Comparison of ENCODE assay signal across 17 cellular contexts in genomic region chr5:53871050-53871449, GRCh38.
A peak's percentile ranks its signal among the peaks of the same experiment; 100 is the strongest.
DNase-seq lines count a peak whose midpoint lies in the region; ATAC-seq, FAIRE-seq and TF ChIP-seq lines count a peak whose summit lies in the region.
"Had no signal": no experiment of that assay in that cellular context is flagged by ENCODE, and none has a peak within 500 bp of the region (broad histone marks: within the 10 kb centered on the region; RNA-seq: fewer than 3 reads in every experiment).

No MANE protein-coding gene starts in this region.

- no peaks in the 10 kb centered on the region for H3K9me3 ChIP-seq in hepatocyte (ENCODE audit: low read depth)
- H3K9me3 ChIP-seq: thyroid gland had no signal

- H3K36me3 Mint-ChIP-seq in HFFc6 (ENCODE audit: low read depth): no peaks in the 10 kb centered on the region
- H3K36me3 Mint-ChIP-seq: natural killer cell treated with Interleukin-12 subunit alpha and Interleukin-12 subunit beta and Interleukin-15 and Interleukin-18, amount 100 ng/mL, for 72 hours had no signal

- no peaks in the 10 kb centered on the region for H3K36me3 ChIP-seq in hepatocyte (replicated peaks; ENCODE audit: insufficient read depth, low read depth)
- H3K36me3 ChIP-seq: thyroid gland had no signal

- no peaks in the 10 kb centered on the region for H3K27me3 ChIP-seq in hepatocyte
- H3K27me3 ChIP-seq: BLaER1 treated with 17β-estradiol and CSF1 and Interleukin-3, amounts not matched to agents 10 nM and 100 nM; thyroid gland had no signal

- no peaks in the 10 kb centered on the region for H3K9me2 ChIP-seq in hepatocyte (replicated peaks; ENCODE audit: insufficient read depth)

- H3K27ac Mint-ChIP-seq in HFFc6: no peak overlapping the region
- H3K27ac Mint-ChIP-seq: activated naive CD4-positive, alpha-beta T cell treated with anti-CD3 and anti-CD28 coated beads for 36 hours; natural killer cell treated with Interleukin-12 subunit alpha and Interleukin-12 subunit beta and Interleukin-15 and Interleukin-18, amount 100 ng/mL, for 72 hours had no signal

- no peaks in the 10 kb centered on the region for H3K4me1 ChIP-seq in hepatocyte (ENCODE audit: insufficient read depth)
- H3K4me1 ChIP-seq: thyroid gland had no signal

- H3K9me3 Mint-ChIP-seq in HFFc6: no peaks in the 10 kb centered on the region
- H3K9me3 Mint-ChIP-seq: natural killer cell treated with Interleukin-12 subunit alpha and Interleukin-12 subunit beta and Interleukin-15 and Interleukin-18, amount 100 ng/mL, for 72 hours had no signal

- WGBS in hepatocyte (ENCODE audit: low lambda C conversion rate, missing lambda C conversion rate): 78% methylated on average over 5 of the region's 5 CpGs

- TF ChIP-seq CTCF in AG09309 (IDR thresholded peaks at IDR 0.05; ENCODE audit: control insufficient read depth, insufficient read depth, low read depth, low read length, missing control alignments) (peak; percentile 36), HFFc6 (IDR thresholded peaks at IDR 0.05) (peak; percentile 59), hepatocyte (IDR thresholded peaks at IDR 0.05; ENCODE audit: poor library complexity) (peak; percentile 19)

- no peak overlapping the region for H3K4me3 Mint-ChIP-seq in HFFc6
- H3K4me3 Mint-ChIP-seq: activated naive CD4-positive, alpha-beta T cell treated with anti-CD3 and anti-CD28 coated beads for 36 hours; natural killer cell treated with Interleukin-12 subunit alpha and Interleukin-12 subunit beta and Interleukin-15 and Interleukin-18, amount 100 ng/mL, for 72 hours had no signal

- peaks cover 8% of the 10 kb centered on the region; the same call in 1 of the 2 replicates for H3K4me1 Mint-ChIP-seq in HFFc6 (ENCODE audit: low read depth)

- no peak overlapping the region for H3K4me3 ChIP-seq in AG09309 (ENCODE audit: control insufficient read depth, low read depth, low read length)
- H3K4me3 ChIP-seq in hepatocyte: no peak overlapping the region
- H3K4me3 ChIP-seq: BLaER1 treated with 17β-estradiol and CSF1 and Interleukin-3, amounts not matched to agents 10 nM and 100 nM; thyroid gland had no signal

- DNase-seq in AG09309 (ENCODE audit: low read depth): no peak
- no peak for DNase-seq in HFFc6
- no peak for DNase-seq in hepatocyte (ENCODE audit: low spot score)
- DNase-seq in NCI-H524 (lab: John Stamatoyannopoulos, UW): no peak
- no peak for DNase-seq in activated CD4-positive, alpha-beta T cell treated with anti-CD3 and anti-CD28 coated beads for 1 hour
- DNase-seq in HTR-8/SVneo (ENCODE audit: insufficient read length, low spot score): no peak
- DNase-seq: activated naive CD4-positive, alpha-beta T cell treated with anti-CD3 and anti-CD28 coated beads for 36 hours; head of caudate nucleus; NCI-H1417; NCI-H2227 treated with DMSO at 0.1 percent for 48 hours; T-helper 1 cell; thyroid gland had no signal

- H3K79me2 ChIP-seq in hepatocyte: no peaks in the 10 kb centered on the region

- no peak overlapping the region for H3K27ac ChIP-seq in hepatocyte
- H3K27ac ChIP-seq: BLaER1 treated with 17β-estradiol and CSF1 and Interleukin-3, amounts not matched to agents 10 nM and 100 nM; thyroid gland had no signal

- no peaks in the 10 kb centered on the region for H4K20me1 ChIP-seq in hepatocyte (ENCODE audit: insufficient read depth, poor library complexity, severe bottlenecking)
- H4K20me1 ChIP-seq: BLaER1 treated with 17β-estradiol and CSF1 and Interleukin-3, amounts not matched to agents 10 nM and 100 nM had no signal

- FAIRE-seq in HTR-8/SVneo (lab: Jason Lieb, UNC): no peak
- FAIRE-seq: GM12892 had no signal

- no peak overlapping the region for H3K4me2 ChIP-seq in hepatocyte
- H3K4me2 ChIP-seq: BLaER1 treated with 17β-estradiol and CSF1 and Interleukin-3, amounts not matched to agents 10 nM and 100 nM had no signal

- H2AFZ ChIP-seq in hepatocyte: no peak overlapping the region

- ATAC-seq in SK-N-SH treated with all-trans-retinoic acid at 6 μM for 48 hours: 0 out of 3 replicates have a peak, but pooled peaks have one; percentile 33
- no peak for ATAC-seq in GM18511 (IDR thresholded peaks at IDR 0.05; ENCODE audit: unreplicated experiment)

- H3K27me3 Mint-ChIP-seq in HFFc6 (ENCODE audit: insufficient read depth): peaks cover 6% of the 10 kb centered on the region

TF ChIP-seq in SK-N-SH treated with all-trans-retinoic acid at 6 μM for 48 hours, 23 proteins besides CTCF, POLR2A, EP300 and RAD21:
- TF ChIP-seq, protein P1, sequence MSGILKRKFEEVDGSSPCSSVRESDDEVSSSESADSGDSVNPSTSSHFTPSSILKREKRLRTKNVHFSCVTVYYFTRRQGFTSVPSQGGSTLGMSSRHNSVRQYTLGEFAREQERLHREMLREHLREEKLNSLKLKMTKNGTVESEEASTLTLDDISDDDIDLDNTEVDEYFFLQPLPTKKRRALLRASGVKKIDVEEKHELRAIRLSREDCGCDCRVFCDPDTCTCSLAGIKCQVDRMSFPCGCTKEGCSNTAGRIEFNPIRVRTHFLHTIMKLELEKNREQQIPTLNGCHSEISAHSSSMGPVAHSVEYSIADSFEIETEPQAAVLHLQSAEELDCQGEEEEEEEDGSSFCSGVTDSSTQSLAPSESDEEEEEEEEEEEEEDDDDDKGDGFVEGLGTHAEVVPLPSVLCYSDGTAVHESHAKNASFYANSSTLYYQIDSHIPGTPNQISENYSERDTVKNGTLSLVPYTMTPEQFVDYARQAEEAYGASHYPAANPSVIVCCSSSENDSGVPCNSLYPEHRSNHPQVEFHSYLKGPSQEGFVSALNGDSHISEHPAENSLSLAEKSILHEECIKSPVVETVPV (CRISPR knock-in tag; IDR thresholded peaks at IDR 0.05): no peak
- TF ChIP-seq CSDC2 (CRISPR knock-in tag; IDR thresholded peaks at IDR 0.05) (no peak), ZNF70 (CRISPR knock-in tag; IDR thresholded peaks at IDR 0.05) (no peak), ARNTL (CRISPR knock-in tag; IDR thresholded peaks at IDR 0.05; ENCODE audit: borderline replicate concordance, low read depth) (no peak), OSR1 (CRISPR knock-in tag; IDR thresholded peaks at IDR 0.05) (no peak)
- TF ChIP-seq, protein P2, sequence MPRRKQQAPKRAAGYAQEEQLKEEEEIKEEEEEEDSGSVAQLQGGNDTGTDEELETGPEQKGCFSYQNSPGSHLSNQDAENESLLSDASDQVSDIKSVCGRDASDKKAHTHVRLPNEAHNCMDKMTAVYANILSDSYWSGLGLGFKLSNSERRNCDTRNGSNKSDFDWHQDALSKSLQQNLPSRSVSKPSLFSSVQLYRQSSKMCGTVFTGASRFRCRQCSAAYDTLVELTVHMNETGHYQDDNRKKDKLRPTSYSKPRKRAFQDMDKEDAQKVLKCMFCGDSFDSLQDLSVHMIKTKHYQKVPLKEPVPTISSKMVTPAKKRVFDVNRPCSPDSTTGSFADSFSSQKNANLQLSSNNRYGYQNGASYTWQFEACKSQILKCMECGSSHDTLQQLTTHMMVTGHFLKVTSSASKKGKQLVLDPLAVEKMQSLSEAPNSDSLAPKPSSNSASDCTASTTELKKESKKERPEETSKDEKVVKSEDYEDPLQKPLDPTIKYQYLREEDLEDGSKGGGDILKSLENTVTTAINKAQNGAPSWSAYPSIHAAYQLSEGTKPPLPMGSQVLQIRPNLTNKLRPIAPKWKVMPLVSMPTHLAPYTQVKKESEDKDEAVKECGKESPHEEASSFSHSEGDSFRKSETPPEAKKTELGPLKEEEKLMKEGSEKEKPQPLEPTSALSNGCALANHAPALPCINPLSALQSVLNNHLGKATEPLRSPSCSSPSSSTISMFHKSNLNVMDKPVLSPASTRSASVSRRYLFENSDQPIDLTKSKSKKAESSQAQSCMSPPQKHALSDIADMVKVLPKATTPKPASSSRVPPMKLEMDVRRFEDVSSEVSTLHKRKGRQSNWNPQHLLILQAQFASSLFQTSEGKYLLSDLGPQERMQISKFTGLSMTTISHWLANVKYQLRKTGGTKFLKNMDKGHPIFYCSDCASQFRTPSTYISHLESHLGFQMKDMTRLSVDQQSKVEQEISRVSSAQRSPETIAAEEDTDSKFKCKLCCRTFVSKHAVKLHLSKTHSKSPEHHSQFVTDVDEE (CRISPR knock-in tag; IDR thresholded peaks at IDR 0.05): no peak
